In genomic region chr1:59028052-59028451, GRCh38 we compare ENCODE assay signal across 16 cellular contexts.
A peak's percentile ranks its signal among the peaks of the same experiment; 100 is the strongest.
DNase-seq lines count a peak whose midpoint lies in the region; ATAC-seq, FAIRE-seq and TF ChIP-seq lines count a peak whose summit lies in the region.
"Had no signal": no experiment of that assay in that cellular context is flagged by ENCODE, and none has a peak within 500 bp of the region (broad histone marks: within the 10 kb centered on the region; RNA-seq: fewer than 3 reads in every experiment).

No MANE protein-coding gene starts in this region.

- H3K36me3 ChIP-seq in pancreas: no peaks in the 10 kb centered on the region
- H3K36me3 ChIP-seq: BLaER1 treated with 17β-estradiol and CSF1 and Interleukin-3, amounts not matched to agents 10 nM and 100 nM had no signal

- H3K4me3 ChIP-seq in pancreas: no peak overlapping the region
- H3K4me3 ChIP-seq: BLaER1 treated with 17β-estradiol and CSF1 and Interleukin-3, amounts not matched to agents 10 nM and 100 nM; GM12878 had no signal

- peak; percentile 48 for FAIRE-seq in GM12892 (lab: Jason Lieb, UNC)
- no peak for FAIRE-seq in pancreas (lab: Jason Lieb, UNC)
- FAIRE-seq: GM12878 had no signal

- H3K27ac ChIP-seq in pancreas: no peak overlapping the region

- no peaks in the 10 kb centered on the region for H3K9me3 ChIP-seq in pancreas
- H3K9me3 ChIP-seq: BLaER1 treated with 17β-estradiol and CSF1 and Interleukin-3, amounts not matched to agents 10 nM and 100 nM had no signal

- intact Hi-C loops in left colon (cut with DNase I, micrococcal nuclease) (no loop called here), pancreas (cut with DNase I) (no loop called here)

- H3K4me1 ChIP-seq in pancreas: peaks cover 0 to 4% (median 4%) of the 10 kb centered on the region in 3 donors

- WGBS in pancreas, 2 donors: 54 to 62% methylated on average over 3 of the region's 3 CpGs

- TF ChIP-seq POLR2A in GM12892 (IDR thresholded peaks at IDR 0.05; ENCODE audit: low read depth, low read length): no peak

- ATAC-seq in left colon: peak; percentile 91
- ATAC-seq in pancreas: peak in 3 of 4 donors; percentile 15 to 65 (median 20)
- ATAC-seq in HG03025 (IDR thresholded peaks at IDR 0.05; ENCODE audit: low FRiP score, unreplicated experiment): no peak
- ATAC-seq: GM12878 had no signal

- no peaks in the 10 kb centered on the region for H3K27me3 ChIP-seq in pancreas
- H3K27me3 ChIP-seq: BLaER1 treated with 17β-estradiol and CSF1 and Interleukin-3, amounts not matched to agents 10 nM and 100 nM had no signal

- no peak for TF ChIP-seq CTCF in pancreas (IDR thresholded peaks at IDR 0.05)

- no peak for DNase-seq in GM12892 (ENCODE audit: insufficient read length)
- DNase-seq in LoVo (ENCODE audit: low spot score): peak; percentile 7
- DNase-seq in left colon: no peak
- no peak for DNase-seq in pancreas
- DNase-seq in NCI-H1694 (lab: John Stamatoyannopoulos, UW): no peak
- DNase-seq in activated CD4-positive, alpha-beta T cell treated with anti-CD3 and anti-CD28 coated beads, Interleukin-2, amount 50 U/mL, for 48 hours: no peak
- DNase-seq in COLO668 (lab: John Stamatoyannopoulos, UW; ENCODE audit: unreplicated experiment): no peak
- DNase-seq: ACHN; Calu3; CD4-positive, CD25-positive, alpha-beta regulatory T cell; DMS 273 treated with DMSO at 0.1 percent for 48 hours; GOT3; H9 had no signal
